ENCODE assay signal across 8 cellular contexts in the genomic region with DNA sequence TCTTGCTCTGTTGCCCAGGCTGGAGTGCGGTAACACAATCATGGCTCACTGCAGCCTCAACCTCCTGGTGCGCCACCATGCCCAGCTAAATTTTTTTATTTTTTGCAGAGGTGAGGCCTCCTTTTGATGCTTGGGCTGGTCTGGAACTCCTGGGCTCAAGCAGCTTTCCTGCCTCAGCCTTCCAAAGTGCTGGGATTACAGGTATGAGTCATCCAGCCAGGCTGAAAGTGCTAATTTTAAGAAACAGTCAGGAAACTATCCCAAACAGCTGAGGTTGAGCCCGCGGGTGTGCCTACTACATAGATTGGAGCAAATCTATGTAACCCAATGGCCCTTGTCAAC. TPM values are rescaled to one million over a fixed set of nuclear protein-coding genes. Genes with fewer than 3 reads are reported as not detected.
DNase-seq lines count a peak whose midpoint lies in the region; ATAC-seq and TF ChIP-seq lines count a peak whose summit lies in the region.

No MANE protein-coding gene starts in this region.

- H3K27ac ChIP-seq in duodenal mucosa (ENCODE audit: low read depth, low read length) (no peak overlapping the region), neutrophil (peak overlapping the region; percentile 98)

- peaks cover 41% of the 10 kb centered on the region for H3K36me3 Mint-ChIP-seq in Calu3 (ENCODE audit: insufficient read depth, unreplicated experiment)

- H3K27me3 Mint-ChIP-seq in Calu3 (ENCODE audit: unreplicated experiment), result no peaks in the 10 kb centered on the region

- TF ChIP-seq CTCF in Calu3 (IDR thresholded peaks at IDR 0.05; ENCODE audit: unreplicated experiment), result no peak
- TF ChIP-seq CTCF in neutrophil (IDR thresholded peaks at IDR 0.05), result no peak

- H3K27me3 ChIP-seq in duodenal mucosa (ENCODE audit: control insufficient read depth in 1 of 2, insufficient read depth in 2 of 2, low read length in 2 of 2) (no peaks in the 10 kb centered on the region), neutrophil (no peaks in the 10 kb centered on the region)

- no peak for DNase-seq in Calu3
- peak; percentile 52 for DNase-seq in NCI-H2227 (lab: John Stamatoyannopoulos, UW; ENCODE audit: unreplicated experiment)
- DNase-seq in NCI-H187 treated with DMSO at 0.1 percent for 48 hours (lab: John Stamatoyannopoulos, UW), result no peak
- no peak for DNase-seq in SK-N-DZ (ENCODE audit: low spot score)

- peak overlapping the region; percentile 72 for H3K27ac Mint-ChIP-seq in Calu3 (ENCODE audit: unreplicated experiment)

- no peaks in the 10 kb centered on the region for H3K9me3 ChIP-seq in duodenal mucosa (ENCODE audit: control insufficient read depth in 1 of 2, low read length in 2 of 2)
- H3K9me3 ChIP-seq in neutrophil, result no peaks in the 10 kb centered on the region

- CTCF ChIA-PET in Calu3 (lab: Charles Lee), result no interaction called here

- H3K9me3 Mint-ChIP-seq in Calu3 (ENCODE audit: low read depth, unreplicated experiment), result peaks cover 2% of the 10 kb centered on the region

- peak overlapping the region; percentile 87 for H3K4me3 Mint-ChIP-seq in Calu3 (ENCODE audit: low read depth, unreplicated experiment)

- peaks cover 2 to 10% of the 10 kb centered on the region in 2 donors for H3K36me3 ChIP-seq in duodenal mucosa (ENCODE audit: control insufficient read depth in 1 of 2, insufficient read depth in 2 of 2, low read length in 2 of 2)
- H3K36me3 ChIP-seq in neutrophil, result peaks cover 31% of the 10 kb centered on the region

- intact Hi-C loops in Calu3 (cut with micrococcal nuclease; ENCODE audit: unreplicated experiment), result loop anchor here (10.0 kb wide), 1 partner anchor 898 kb away; a partner anchor contains a TSS

- ATAC-seq in HG03439 (IDR thresholded peaks at IDR 0.05; ENCODE audit: unreplicated experiment), result no peak
- no peak for ATAC-seq in HG03095 (IDR thresholded peaks at IDR 0.05; ENCODE audit: unreplicated experiment)

- H3K4me3 ChIP-seq in duodenal mucosa (ENCODE audit: low read depth in 1 of 2, low read length in 2 of 2) (peak overlapping the region; percentile 74 to 78), neutrophil (ENCODE audit: low read depth in 1 of 2, low read length in 1 of 2) (peak overlapping the region; percentile 95 to 96)

- BruUV-seq in Calu3 (replicated peaks; lab: Mats Ljungman, UMichigan), result TSS peak; percentile 68

- H3K4me1 ChIP-seq in duodenal mucosa (ENCODE audit: control insufficient read depth in 1 of 2, insufficient read depth in 2 of 2, low read length in 2 of 2), result peaks cover 11 to 16% of the 10 kb centered on the region in 2 donors
- H3K4me1 ChIP-seq in neutrophil (ENCODE audit: control insufficient read depth in 1 of 2, insufficient read depth in 1 of 2, low read depth in 1 of 2, low read length in 1 of 2), result peaks cover 27 to 38% of the 10 kb centered on the region in 2 experiments

- H3K4me1 Mint-ChIP-seq in Calu3 (ENCODE audit: low read depth, unreplicated experiment), result peaks cover 26% of the 10 kb centered on the region

- H3K9ac ChIP-seq in duodenal mucosa (ENCODE audit: low read depth in 1 of 2, low read length in 2 of 2), result peak overlapping the region in 1 of 2 donors; percentile 15

RNA-seq across cellular contexts. Expression of a gene that starts 0.7 kb away (rescaled TPM):
- 149 and 153 TPM in 2 replicates for total RNA-seq in Calu3 (2022)
- 90.2 and 119 TPM in 2 replicates for polyA plus RNA-seq in SK-N-DZ (2014; cell fraction: cytosol; rRNA removed)
- polyA plus RNA-seq in SK-N-DZ (2014; cell fraction: nucleus; rRNA removed), result 139 and 189 TPM in 2 replicates
